In genomic region chr2:218826791-218827190, GRCh38 we compare ENCODE assay signal across 24 cellular contexts. TPM values are rescaled to one million over a fixed set of nuclear protein-coding genes. Genes with fewer than 3 reads are reported as not detected.
"Had no signal": no experiment of that assay in that cellular context is flagged by ENCODE, and none has a peak within 500 bp of the region (broad histone marks: within the 10 kb centered on the region; RNA-seq: fewer than 3 reads in every experiment).

No MANE protein-coding gene starts in this region.

- H3K36me3 Mint-ChIP-seq: naive thymus-derived CD4-positive, alpha-beta T cell had no signal

- H3K9me3 Mint-ChIP-seq: effector memory CD8-positive, alpha-beta T cell; naive thymus-derived CD4-positive, alpha-beta T cell; nephron progenitor cell had no signal

- H3K4me3 ChIP-seq: esophagus muscularis mucosa, gastroesophageal sphincter, hepatocyte, left ventricle myocardium inferior, lower lobe of right lung, tibial artery, upper lobe of left lung, vagina had no signal

- H3K27ac Mint-ChIP-seq: effector memory CD8-positive, alpha-beta T cell; naive thymus-derived CD4-positive, alpha-beta T cell; nephron progenitor cell had no signal

- H3K4me1 Mint-ChIP-seq: nephron progenitor cell had no signal

- H3K9me3 ChIP-seq: esophagus muscularis mucosa, gastroesophageal sphincter, left ventricle myocardium inferior, lower lobe of right lung, tibial artery, upper lobe of left lung, vagina had no signal

- ATAC-seq: effector memory CD8-positive, alpha-beta T cell; gastroesophageal sphincter; left cardiac atrium; lower lobe of right lung; naive thymus-derived CD4-positive, alpha-beta T cell; right cardiac atrium had no signal

- H3K36me3 ChIP-seq: esophagus muscularis mucosa, gastroesophageal sphincter, left ventricle myocardium inferior, lower lobe of right lung, tibial artery, upper lobe of left lung, vagina had no signal

- H3K27me3 ChIP-seq: hepatocyte, tibial artery, upper lobe of left lung, vagina had no signal

- H3K4me1 ChIP-seq: lower lobe of right lung, upper lobe of left lung had no signal

- DNase-seq: effector memory CD8-positive, alpha-beta T cell; glutamatergic neuron; kidney; left cardiac atrium; left ventricle myocardium inferior; mesenchymal stem cell; naive thymus-derived CD4-positive, alpha-beta T cell; nephron progenitor cell; right cardiac atrium; stimulated activated CD4-positive, alpha-beta T cell treated with anti-CD3 and anti-CD28 coated beads, Interleukin-15, amount 100 ng/mL, for 24 hours; stimulated activated CD4-positive, alpha-beta T cell treated with anti-CD3 and anti-CD28 coated beads, Interleukin-1b, Interleukin-23, amount 100 ng/mL, for 48 hours; stimulated activated CD4-positive, alpha-beta T cell treated with anti-CD3 and anti-CD28 coated beads, Interleukin-4, amount 100 ng/mL, for 24 hours; stimulated activated naive CD4-positive, alpha-beta T cell treated with Interleukin-2 at 50 U/mL for 16 hours; upper lobe of left lung had no signal

- H3K4me3 Mint-ChIP-seq: effector memory CD8-positive, alpha-beta T cell; naive thymus-derived CD4-positive, alpha-beta T cell; nephron progenitor cell had no signal

- H3K27ac ChIP-seq: epithelial cell of prostate, esophagus muscularis mucosa, gastroesophageal sphincter, hepatocyte, left ventricle myocardium inferior, lower lobe of right lung, tibial artery, upper lobe of left lung, vagina had no signal

RNA-seq across cellular contexts. Expression of gene PRKAG3, which starts 4.8 kb away (rescaled TPM):
- total RNA-seq: esophagus muscularis mucosa; fibroblast of villous mesenchyme; gastroesophageal sphincter; hepatocyte; kidney; lower lobe of right lung; naive thymus-derived CD4-positive, alpha-beta T cell; temporal lobe; upper lobe of left lung; vagina had no signal
- polyA plus RNA-seq: naive thymus-derived CD4-positive, alpha-beta T cell had no signal

RNA-seq across cellular contexts. Expression of gene WNT6, which starts 32.8 kb away (rescaled TPM):
- total RNA-seq: fibroblast of villous mesenchyme, osteoblast, temporal lobe had no signal

RNA-seq across cellular contexts. Expression of gene WNT10A, which starts 53.9 kb away (rescaled TPM):
- total RNA-seq: fibroblast of villous mesenchyme, gastroesophageal sphincter, left ventricle myocardium inferior, osteoblast, right cardiac atrium, temporal lobe had no signal
- polyA plus RNA-seq: right cardiac atrium had no signal
